In the genomic region with DNA sequence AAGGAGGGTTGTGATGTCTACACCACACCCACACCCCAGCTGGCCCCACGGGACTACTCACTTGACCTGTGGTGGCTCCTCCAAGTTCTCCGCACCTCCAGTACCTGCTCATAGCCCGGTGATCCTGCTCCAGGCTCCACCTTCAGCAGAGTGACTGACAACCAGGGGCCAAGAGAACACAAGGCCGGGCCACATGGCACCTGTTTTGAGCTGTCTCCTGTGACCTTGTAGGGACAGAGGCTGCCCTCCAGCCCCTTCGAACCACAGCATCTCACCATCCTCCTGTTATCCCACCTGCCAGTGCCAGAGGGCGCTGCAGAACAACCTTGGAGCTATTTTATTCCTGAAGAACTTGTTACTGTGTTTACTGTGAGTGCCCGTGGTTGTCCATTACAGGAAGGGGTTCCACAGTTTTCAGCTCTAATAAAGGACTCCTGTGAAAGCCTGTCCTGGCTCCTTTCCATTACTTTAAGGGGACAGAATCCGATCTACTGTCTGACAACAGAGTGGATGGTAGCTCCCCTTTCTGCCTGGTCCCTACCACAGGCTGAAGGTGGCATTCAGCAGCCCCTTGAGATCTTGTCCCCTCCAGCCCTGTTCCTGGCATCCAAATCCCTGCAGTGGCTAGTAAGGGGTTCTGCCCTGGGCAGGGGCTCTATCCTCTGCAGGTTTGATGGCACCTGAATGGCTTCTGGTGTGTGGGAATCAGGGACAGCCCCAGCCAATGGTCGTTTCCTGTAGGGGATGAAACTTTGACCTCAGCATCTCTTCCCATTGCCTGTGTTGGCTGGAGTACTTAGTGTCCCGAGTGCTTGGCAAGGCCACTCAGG, we compare ENCODE assay signal across 9 cellular contexts. TPM values are rescaled to one million over a fixed set of nuclear protein-coding genes. Genes with fewer than 3 reads are reported as not detected.
A peak's percentile ranks its signal among the peaks of the same experiment; 100 is the strongest.
DNase-seq lines count a peak whose midpoint lies in the region; ATAC-seq and TF ChIP-seq lines count a peak whose summit lies in the region.
"Had no signal": no experiment of that assay in that cellular context is flagged by ENCODE, and none has a peak within 500 bp of the region (broad histone marks: within the 10 kb centered on the region; RNA-seq: fewer than 3 reads in every experiment).

No MANE protein-coding gene starts in this region.

- peak; percentile 85 for TF ChIP-seq CTCF in progenitor cell of endocrine pancreas (IDR thresholded peaks at IDR 0.05; ENCODE audit: unreplicated experiment)

- H3K4me3 Mint-ChIP-seq in progenitor cell of endocrine pancreas (ENCODE audit: low read depth): no peak overlapping the region

- DNase-seq in 8988T: peak; percentile 39
- DNase-seq in ELF-1 (ENCODE audit: low read depth, low spot score): peak; percentile 87
- DNase-seq in NAMALWA (ENCODE audit: low spot score): peak; percentile 68
- peak; percentile 27 to 31 for DNase-seq in activated CD4-positive, alpha-beta T cell treated with anti-CD3 and anti-CD28 coated beads, Interleukin-2, amount 50 U/mL, for 48 hours
- peak; percentile 18 to 90 (median 72) for DNase-seq in head of caudate nucleus
- peak; percentile 50 for DNase-seq in progenitor cell of endocrine pancreas (ENCODE audit: low spot score, unreplicated experiment)
- no peak for DNase-seq in cerebellar nuclear complex (lab: John Stamatoyannopoulos, UW)

- no peaks in the 10 kb centered on the region for H3K4me1 Mint-ChIP-seq in progenitor cell of endocrine pancreas (ENCODE audit: low read depth)

- no peaks in the 10 kb centered on the region for H3K36me3 Mint-ChIP-seq in progenitor cell of endocrine pancreas (ENCODE audit: insufficient read depth)

- intact Hi-C loops in head of caudate nucleus (cut with DNase I): no loop called here

- no peaks in the 10 kb centered on the region for H3K9me3 Mint-ChIP-seq in progenitor cell of endocrine pancreas (ENCODE audit: low read depth)

- no peak for ATAC-seq in GM18907 (IDR thresholded peaks at IDR 0.05; ENCODE audit: unreplicated experiment)

- H3K27me3 Mint-ChIP-seq in progenitor cell of endocrine pancreas: peaks cover 54% of the 10 kb centered on the region

- no peak overlapping the region for H3K27ac Mint-ChIP-seq in progenitor cell of endocrine pancreas

RNA-seq across cellular contexts. Expression of gene C10orf120, which starts 50.8 kb away (rescaled TPM):
- not detected in 2 replicates for total RNA-seq in progenitor cell of endocrine pancreas
- total RNA-seq: subcutaneous adipose tissue had no signal

Comparison
In these comparisons a context has a peak if more than half of its experiments do, and no peak if none do; other contexts are left out.
1. DNase-seq: peak in 8988T (single experiment), ELF-1 (single experiment), NAMALWA (single experiment), activated CD4-positive, alpha-beta T cell treated with anti-CD3 and anti-CD28 coated beads, Interleukin-2, amount 50 U/mL, for 48 hours (2 of 2), head of caudate nucleus (42 of 42) and progenitor cell of endocrine pancreas (single experiment); none in cerebellar nuclear complex (0 of 2).